In genomic region chrX:119398587-119398973, GRCh38 we compare ENCODE assay signal across 8 cellular contexts. TPM values are rescaled to one million over a fixed set of nuclear protein-coding genes. Genes with fewer than 3 reads are reported as not detected.
DNase-seq lines count a peak whose midpoint lies in the region; ATAC-seq and TF ChIP-seq lines count a peak whose summit lies in the region.

No MANE protein-coding gene starts in this region.

- H3K9me3 ChIP-seq in ES-I3 (ENCODE audit: control insufficient read depth, insufficient read depth, low read length): no peaks in the 10 kb centered on the region

- no peaks in the 10 kb centered on the region for H3K36me3 Mint-ChIP-seq in brain
- H3K36me3 Mint-ChIP-seq in memory B cell: no peaks in the 10 kb centered on the region

- no peak for TF ChIP-seq CTCF in brain (conservative IDR thresholded peaks at IDR 0.05)

- H3K27ac Mint-ChIP-seq in brain (peak overlapping the region in 3 of 5 experiments; percentile 21 to 69 (median 43)), memory B cell (peak overlapping the region; percentile 95)

- H3K9ac ChIP-seq in ES-I3 (ENCODE audit: low read depth, low read length): peak overlapping the region; percentile 46; the same call in 1 of the 2 replicates

- H3K36me3 ChIP-seq in ES-I3 (ENCODE audit: insufficient read depth, low read length): no peaks in the 10 kb centered on the region

- ATAC-seq in HG03175 (IDR thresholded peaks at IDR 0.05; ENCODE audit: unreplicated experiment) (peak; percentile 5), memory B cell (ENCODE audit: low read depth) (peak; percentile 20), HG02840 (IDR thresholded peaks at IDR 0.05; ENCODE audit: low FRiP score, unreplicated experiment) (no peak)

- H3K9me3 Mint-ChIP-seq in brain (peaks cover 0 to 12% (median 5%) of the 10 kb centered on the region in 5 experiments), memory B cell (no peaks in the 10 kb centered on the region)

- H3K4me1 Mint-ChIP-seq in brain (peaks cover 7% of the 10 kb centered on the region), memory B cell (peaks cover 20% of the 10 kb centered on the region)

- no peaks in the 10 kb centered on the region; the same call in 1 of the 2 replicates for H3K4me1 ChIP-seq in ES-I3 (ENCODE audit: insufficient read depth, low read length)

- H3K4me3 Mint-ChIP-seq in brain: peak overlapping the region; percentile 73 to 84 (median 80)
- H3K4me3 Mint-ChIP-seq in memory B cell: peak overlapping the region; percentile 99

- no peak for DNase-seq in memory B cell (ENCODE audit: low spot score in 2 of 2)
- no peak for DNase-seq in NCI-H2107 (lab: John Stamatoyannopoulos, UW)
- DNase-seq in stimulated activated CD4-positive, alpha-beta T cell treated with anti-CD3 and anti-CD28 coated beads, Interleukin-12 subunit alpha, Interleukin-12 subunit beta, amount 100 ng/mL, for 4 hours: no peak
- DNase-seq in glomerular visceral epithelial cell (ENCODE audit: extremely low spot score): no peak

- no peaks in the 10 kb centered on the region for H3K27me3 Mint-ChIP-seq in brain
- no peaks in the 10 kb centered on the region for H3K27me3 Mint-ChIP-seq in memory B cell

RNA-seq across cellular contexts. Expression of gene SLC25A43, which starts 0.6 kb away (rescaled TPM):
- polyA plus RNA-seq in brain (ENCODE audit: insufficient read depth, low read depth, low replicate concordance): 0.85 TPM
